ENCODE assay signal across 31 cellular contexts in genomic region chr4:115396034-115396433, GRCh38.
"Had no signal": no experiment of that assay in that cellular context is flagged by ENCODE, and none has a peak within 500 bp of the region (broad histone marks: within the 10 kb centered on the region; RNA-seq: fewer than 3 reads in every experiment).

No MANE protein-coding gene starts in this region.

- H3K4me3 Mint-ChIP-seq: activated CD4-positive, alpha-beta T cell treated with anti-CD3 and anti-CD28 coated beads, Interleukin-2, amount 10 ng/mL, durations not matched to agents 24 days and 14 days; activated CD8-positive, alpha-beta T cell treated with anti-CD3 and anti-CD28 coated beads, Interleukin-2, amount 10 ng/mL, durations not matched to agents 7 days and 5 days; activated naive CD4-positive, alpha-beta T cell treated with anti-CD3 and anti-CD28 coated beads, Interleukin-2, amount 50 U/mL, for 24 hours; activated naive CD8-positive, alpha-beta T cell treated with anti-CD3 and anti-CD28 coated beads, Interleukin-2, amount 10 ng/mL, durations not matched to agents 7 days and 5 days; activated T-cell treated with anti-CD3 and anti-CD28 coated beads, Interleukin-2, amount 50 U/mL, for 24 hours; central memory CD8-positive, alpha-beta T cell; T-helper 1 cell treated with Interleukin-12 subunit alpha and Interleukin-12 subunit beta and Interleukin-4 antibody, amounts not matched to agents 30 μg/mL and 1 μg/mL, for 36 hours; T-helper 2 cell treated with Interferon-gamma antibody and Interleukin-4, amounts not matched to agents 5 μg/mL and 100 μg/mL, for 36 hours had no signal

- H3K4me1 Mint-ChIP-seq: activated CD4-positive, alpha-beta T cell treated with anti-CD3 and anti-CD28 coated beads, Interleukin-2, amount 10 ng/mL, durations not matched to agents 24 days and 14 days; activated naive CD4-positive, alpha-beta T cell treated with anti-CD3 and anti-CD28 coated beads, Interleukin-2, amount 50 U/mL, for 24 hours; activated naive CD8-positive, alpha-beta T cell treated with anti-CD3 and anti-CD28 coated beads, Interleukin-2, amount 10 ng/mL, durations not matched to agents 7 days and 5 days; central memory CD8-positive, alpha-beta T cell had no signal

- H3K4me3 ChIP-seq: ascending aorta, cardiac muscle cell, colonic mucosa, SJSA1 had no signal

- H3K4me2 ChIP-seq: SK-N-SH had no signal

- H3K36me3 ChIP-seq: ascending aorta, cardiac muscle cell, colonic mucosa, SJSA1 had no signal

- DNase-seq: activated CD4-positive, alpha-beta T cell treated with anti-CD3 and anti-CD28 coated beads, Interleukin-2, amount 10 ng/mL, durations not matched to agents 24 days and 14 days; activated CD4-positive, alpha-beta T cell treated with anti-CD3 and anti-CD28 coated beads, Interleukin-2, amount 50 U/mL, for 48 hours; activated CD8-positive, alpha-beta T cell treated with anti-CD3 and anti-CD28 coated beads, Interleukin-2, amount 10 ng/mL, durations not matched to agents 7 days and 5 days; activated gamma-delta T cell; activated naive CD4-positive, alpha-beta T cell treated with Interleukin-2 at 50 U/mL for 16 hours; activated naive CD8-positive, alpha-beta T cell treated with anti-CD3 and anti-CD28 coated beads, Interleukin-2, amount 10 ng/mL, durations not matched to agents 7 days and 5 days; activated T-cell treated with anti-CD3 and anti-CD28 coated beads, Interleukin-2, amount 50 U/mL, for 24 hours; amygdala; colonic mucosa; Karpas-422; KBM-7; NCI-H1048; NCI-H1105 treated with DMSO at 0.1 percent for 48 hours; NCI-H1436; NCI-H1694; NCI-H1930; NCI-H345; NCI-H526; NCI-H748 treated with DMSO at 0.1 percent for 48 hours; OCI-M1; Right ventricle myocardium superior; SK-N-SH had no signal

- H3K9me3 ChIP-seq: colonic mucosa, SJSA1, SK-N-SH had no signal

- H3K9ac ChIP-seq: SK-N-SH had no signal

- ATAC-seq: activated CD8-positive, alpha-beta T cell treated with anti-CD3 and anti-CD28 coated beads, Interleukin-2, amount 10 ng/mL, durations not matched to agents 7 days and 5 days had no signal

- H3K9me3 Mint-ChIP-seq: activated CD4-positive, alpha-beta T cell treated with anti-CD3 and anti-CD28 coated beads, Interleukin-2, amount 10 ng/mL, durations not matched to agents 24 days and 14 days had no signal

- H3K27me3 ChIP-seq: ascending aorta, cardiac muscle cell, colonic mucosa, SJSA1 had no signal

- H3K27ac ChIP-seq: ascending aorta, cardiac muscle cell, colonic mucosa, SJSA1, VCaP had no signal

- H3K36me3 Mint-ChIP-seq: activated naive CD4-positive, alpha-beta T cell treated with anti-CD3 and anti-CD28 coated beads, Interleukin-2, amount 50 U/mL, for 24 hours; activated naive CD8-positive, alpha-beta T cell treated with anti-CD3 and anti-CD28 coated beads, Interleukin-2, amount 10 ng/mL, durations not matched to agents 7 days and 5 days had no signal

- H3K27ac Mint-ChIP-seq: activated CD4-positive, alpha-beta T cell treated with anti-CD3 and anti-CD28 coated beads, Interleukin-2, amount 10 ng/mL, durations not matched to agents 24 days and 14 days; activated CD8-positive, alpha-beta T cell treated with anti-CD3 and anti-CD28 coated beads, Interleukin-2, amount 10 ng/mL, durations not matched to agents 7 days and 5 days; activated naive CD4-positive, alpha-beta T cell treated with anti-CD3 and anti-CD28 coated beads, Interleukin-2, amount 50 U/mL, for 24 hours; activated naive CD8-positive, alpha-beta T cell treated with anti-CD3 and anti-CD28 coated beads, Interleukin-2, amount 10 ng/mL, durations not matched to agents 7 days and 5 days; activated T-cell treated with anti-CD3 and anti-CD28 coated beads, Interleukin-2, amount 50 U/mL, for 24 hours; activated T-helper 2 cell treated with anti-CD3 and anti-CD28 coated beads, Interferon-gamma antibody, Interleukin-2, Interleukin-4, amounts not matched to agents 10 μg/mL and 5 μg/mL and 100 μg/mL, durations not matched to agents 14 hours and 24 hours and 36 hours; T-helper 1 cell treated with Interleukin-12 subunit alpha and Interleukin-12 subunit beta and Interleukin-4 antibody, amounts not matched to agents 30 μg/mL and 1 μg/mL, for 36 hours; T-helper 2 cell treated with Interferon-gamma antibody and Interleukin-4, amounts not matched to agents 5 μg/mL and 100 μg/mL, for 36 hours had no signal

- H3K4me1 ChIP-seq: ascending aorta, colonic mucosa, SJSA1 had no signal

- H3K27me3 Mint-ChIP-seq: activated CD4-positive, alpha-beta T cell treated with anti-CD3 and anti-CD28 coated beads, Interleukin-2, amount 10 ng/mL, durations not matched to agents 24 days and 14 days; activated naive CD4-positive, alpha-beta T cell treated with anti-CD3 and anti-CD28 coated beads, Interleukin-2, amount 50 U/mL, for 24 hours; activated naive CD8-positive, alpha-beta T cell treated with anti-CD3 and anti-CD28 coated beads, Interleukin-2, amount 10 ng/mL, durations not matched to agents 7 days and 5 days; activated T-cell treated with anti-CD3 and anti-CD28 coated beads, Interleukin-2, amount 50 U/mL, for 24 hours; central memory CD8-positive, alpha-beta T cell had no signal
